In genomic region chr18:10406172-10406663, GRCh38 we compare ENCODE assay signal across 13 cellular contexts. TPM values are rescaled to one million over a fixed set of nuclear protein-coding genes. Genes with fewer than 3 reads are reported as not detected.
DNase-seq lines count a peak whose midpoint lies in the region; ATAC-seq and TF ChIP-seq lines count a peak whose summit lies in the region.
"Had no signal": no experiment of that assay in that cellular context is flagged by ENCODE, and none has a peak within 500 bp of the region (broad histone marks: within the 10 kb centered on the region; RNA-seq: fewer than 3 reads in every experiment).

No MANE protein-coding gene starts in this region.

- DNase-seq in A673 (ENCODE audit: low spot score): peak; percentile 44
- peak; percentile 67 for DNase-seq in NCI-H1105 treated with DMSO at 0.1 percent for 48 hours (lab: John Stamatoyannopoulos, UW)
- DNase-seq in NCI-H774 (lab: John Stamatoyannopoulos, UW): peak; percentile 80
- no peak for DNase-seq in left ventricle myocardium superior
- no peak for DNase-seq in UCSD-AML1 (lab: John Stamatoyannopoulos, UW; ENCODE audit: unreplicated experiment)
- DNase-seq in DMS153 (lab: John Stamatoyannopoulos, UW): no peak
- DNase-seq in EL: no peak
- DNase-seq: activated effector memory CD4-positive, alpha-beta T cell treated with anti-CD3 and anti-CD28 coated beads, Interleukin-2, amount 50 U/mL, for 16 hours; SJCRH30 had no signal

- H3K27me3 ChIP-seq in A673 (replicated peaks; ENCODE audit: insufficient read depth, low read depth, low read length, poor library complexity): peaks cover 4% of the 10 kb centered on the region
- H3K27me3 ChIP-seq: ascending aorta, SJCRH30 had no signal

- no peaks in the 10 kb centered on the region for H3K36me3 ChIP-seq in A673 (ENCODE audit: insufficient read depth, low read length, poor library complexity, severe bottlenecking)
- H3K36me3 ChIP-seq: ascending aorta, SJCRH30 had no signal

- no TSS peak for BruUV-seq in A673 (replicated peaks; lab: Mats Ljungman, UMichigan)

- H3K4me3 ChIP-seq in A673 (ENCODE audit: low read depth, low read length, poor library complexity, severe bottlenecking): no peak overlapping the region
- H3K4me3 ChIP-seq: ascending aorta, SJCRH30 had no signal

- POLR2A ChIA-PET in A673 (lab: Charles Lee; ENCODE audit: low non-redundant PET): no interaction called here

- intact Hi-C loops in A673 (cut with micrococcal nuclease; ENCODE audit: unreplicated experiment) (loop anchor here (5.0 kb wide), 1 partner anchor 434 kb away; no protein-coding TSS in a partner anchor), left ventricle myocardium superior (cut with micrococcal nuclease) (no loop called here)

- TF ChIP-seq CTCF in A673 (conservative IDR thresholded peaks at IDR 0.05; ENCODE audit: low read depth, low read length): no peak

- no peak overlapping the region for H3K27ac ChIP-seq in A673 (ENCODE audit: low read depth, low read length, poor library complexity, severe bottlenecking)
- H3K27ac ChIP-seq: ascending aorta, parathyroid adenoma, SJCRH30 had no signal

- H3K9me3 ChIP-seq in A673 (ENCODE audit: low read depth, low read length, poor library complexity, severe bottlenecking): no peaks in the 10 kb centered on the region
- H3K9me3 ChIP-seq: ascending aorta, SJCRH30 had no signal

- CTCF ChIA-PET in A673 (lab: Charles Lee): interaction anchor here (1.2 kb wide), 1 partner anchor 35 kb away, joined by 3 read pairs; no protein-coding TSS in a partner anchor

- ATAC-seq in left ventricle myocardium superior (peak; percentile 54), GM18519 (IDR thresholded peaks at IDR 0.05; ENCODE audit: low FRiP score, unreplicated experiment) (no peak)
- ATAC-seq: HCT116 had no signal

- peaks cover 52% of the 10 kb centered on the region for H3K4me1 ChIP-seq in A673 (ENCODE audit: insufficient read depth, low read length, poor library complexity, severe bottlenecking)
- H3K4me1 ChIP-seq: ascending aorta, parathyroid adenoma, SJCRH30 had no signal

RNA-seq across cellular contexts. Expression of gene APCDD1, which starts 48.2 kb away (rescaled TPM):
- total RNA-seq in A673 (2021): 333 and 355 TPM in 2 replicates
- 24.9 TPM for total RNA-seq in left ventricle myocardium superior
- total RNA-seq: SJCRH30 had no signal

Comparison
In these comparisons a context has a peak if more than half of its experiments do, and no peak if none do; other contexts are left out.
1. DNase-seq: peak in A673 (single experiment), NCI-H1105 treated with DMSO at 0.1 percent for 48 hours (single experiment) and NCI-H774 (single experiment); none in left ventricle myocardium superior (single experiment), UCSD-AML1 (single experiment), DMS153 (single experiment) and EL (single experiment).
2. RNA of gene APCDD1, which starts 48.2 kb away (total RNA-seq): 333 to 355 TPM in A673; 24.9 TPM in left ventricle myocardium superior (single experiment); every median in the first group is over 10 times any median in the second.